Comparison of ENCODE assay signal across 1 cellular context in genomic region chr10:12981570-12981969, GRCh38.
TF ChIP-seq lines count a peak whose summit lies in the region.

No MANE protein-coding gene starts in this region.

TF ChIP-seq in HEK293, 187 proteins besides CTCF, POLR2A, EP300 and RAD21 (continued from another document):
- 0 out of 2 replicates have a peak, but pooled peaks have one; percentile 25 for TF ChIP-seq HIC1 (tag by site-specific recombination; IDR thresholded peaks at IDR 0.05)
- no peak for TF ChIP-seq GLIS2 (tag by site-specific recombination; IDR thresholded peaks at IDR 0.05)
- no peak for TF ChIP-seq ZNF335 (tag by site-specific recombination; conservative IDR thresholded peaks at IDR 0.05)
- no peak for TF ChIP-seq ZNF449 (tag by site-specific recombination; IDR thresholded peaks at IDR 0.05)
- TF ChIP-seq PRDM1 (tag by site-specific recombination; IDR thresholded peaks at IDR 0.05): no peak
- no peak for TF ChIP-seq ZNF776 (tag by site-specific recombination; IDR thresholded peaks at IDR 0.05; ENCODE audit: borderline replicate concordance)
- peak; percentile 79 for TF ChIP-seq OSR2 (tag by site-specific recombination; IDR thresholded peaks at IDR 0.05)
